ENCODE assay signal across 26 cellular contexts in genomic region chr21:41519806-41520559, GRCh38. TPM values are rescaled to one million over a fixed set of nuclear protein-coding genes. Genes with fewer than 3 reads are reported as not detected.
"Had no signal": no experiment of that assay in that cellular context is flagged by ENCODE, and none has a peak within 500 bp of the region (broad histone marks: within the 10 kb centered on the region; RNA-seq: fewer than 3 reads in every experiment).

No MANE protein-coding gene starts in this region.

- H3K4me2 ChIP-seq: KMS-11 had no signal

- H3K27ac ChIP-seq: KMS-11, SK-N-MC had no signal

- DNase-seq: activated CD4-positive, alpha-beta memory T cell treated with anti-CD3 and anti-CD28 coated beads for 36 hours; activated CD4-positive, alpha-beta T cell treated with anti-CD3 and anti-CD28 coated beads, Interleukin-2, amount 10 ng/mL, durations not matched to agents 7 days and 5 days; activated CD4-positive, CD25-positive, alpha-beta regulatory T cell; activated CD8-positive, alpha-beta memory T cell treated with anti-CD3 and anti-CD28 coated beads for 24 hours; activated effector memory CD4-positive, alpha-beta T cell treated with anti-CD3 and anti-CD28 coated beads, Interleukin-2, amount 50 U/mL, for 16 hours; activated naive CD4-positive, alpha-beta T cell treated with anti-CD3 and anti-CD28 coated beads for 36 hours; activated T-cell treated with anti-CD3 and anti-CD28 coated beads, Interleukin-2, amount 50 U/mL, for 4 hours; amygdala; MG63; MV-4-11; NCI-H1092 treated with DMSO at 0.1 percent for 48 hours; NCI-H1417 treated with DMSO at 0.1 percent for 48 hours; NCI-H1694; NCI-H2029 treated with DMSO at 0.1 percent for 48 hours; NCI-H446; NCI-H524 treated with DMSO at 0.1 percent for 48 hours; NCI-H748 treated with DMSO at 0.1 percent for 48 hours; RPMI8226; T-cell; T-helper 2 cell; T1000 had no signal

- H3K4me3 ChIP-seq: MG63, SK-N-MC had no signal

- H3K36me3 ChIP-seq: MG63 had no signal

- ATAC-seq: activated T-cell treated with anti-CD3 and anti-CD28 coated beads, Interleukin-2, amount 50 U/mL, for 4 hours; Right ventricle myocardium inferior; T-cell had no signal

- H3K27me3 ChIP-seq: MG63 had no signal

- H3K9me3 ChIP-seq: MG63 had no signal

- FAIRE-seq: astrocyte, TTC549 had no signal

RNA-seq across cellular contexts. Expression of gene TMPRSS2, which starts 12.0 kb away (rescaled TPM):
- total RNA-seq: activated CD4-positive, alpha-beta memory T cell treated with anti-CD3 and anti-CD28 coated beads for 36 hours; activated CD4-positive, alpha-beta T cell treated with anti-CD3 and anti-CD28 coated beads, Interleukin-2, amount 10 ng/mL, durations not matched to agents 7 days and 5 days; activated naive CD4-positive, alpha-beta T cell treated with anti-CD3 and anti-CD28 coated beads for 36 hours; Right ventricle myocardium inferior had no signal
